In the genomic region with DNA sequence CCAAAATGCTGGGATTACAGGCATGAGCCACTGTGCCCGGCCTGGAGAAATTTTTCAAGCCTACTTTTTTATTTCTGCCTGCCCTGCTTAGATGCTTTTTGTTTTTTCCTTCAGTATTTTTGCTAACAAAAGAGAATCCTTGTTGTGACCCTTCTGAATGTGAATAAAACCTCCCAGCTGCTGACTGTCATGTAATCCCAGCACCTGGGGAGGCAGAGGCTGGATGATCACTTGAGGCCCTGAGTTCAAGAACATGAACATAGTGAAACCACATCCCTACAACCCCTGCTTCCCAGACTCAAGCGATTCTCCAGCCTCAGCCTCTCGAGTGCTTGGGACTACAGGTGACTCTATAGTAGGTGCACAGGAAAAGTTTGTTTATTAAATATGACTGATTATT, we compare ENCODE assay signal across 27 cellular contexts.
"Had no signal": no experiment of that assay in that cellular context is flagged by ENCODE, and none has a peak within 500 bp of the region (broad histone marks: within the 10 kb centered on the region; RNA-seq: fewer than 3 reads in every experiment).

No MANE protein-coding gene starts in this region.

- H3K27ac ChIP-seq: colonic mucosa, left lung, ovary, psoas muscle, sigmoid colon, testis, tibial artery had no signal

- H3K27ac Mint-ChIP-seq: dendritic cell treated with granulocyte-macrophage colony-stimulating factor and Interleukin-4, amounts not matched to agents 40 ng/mL and 50 ng/mL, for 4 days; naive thymus-derived CD4-positive, alpha-beta T cell; nephron; stimulated activated memory B cell treated with anti-CD40 and anti-IgM and Interleukin-4, amounts not matched to agents 10 μg/mL and 1 μg/mL and 100 μg/mL, for 72 hours; type B pancreatic cell had no signal

- H3K4me1 ChIP-seq: colonic mucosa, left lung, psoas muscle, sigmoid colon, testis had no signal

- H3K36me3 Mint-ChIP-seq: naive thymus-derived CD4-positive, alpha-beta T cell; stimulated activated memory B cell treated with anti-CD40 and anti-IgM and Interleukin-4, amounts not matched to agents 10 μg/mL and 1 μg/mL and 100 μg/mL, for 72 hours; type B pancreatic cell had no signal

- H3K27me3 Mint-ChIP-seq: dendritic cell treated with granulocyte-macrophage colony-stimulating factor and Interleukin-4, amounts not matched to agents 40 ng/mL and 50 ng/mL, for 4 days; naive thymus-derived CD4-positive, alpha-beta T cell; type B pancreatic cell had no signal

- H3K9me3 Mint-ChIP-seq: dendritic cell treated with granulocyte-macrophage colony-stimulating factor and Interleukin-4, amounts not matched to agents 40 ng/mL and 50 ng/mL, for 4 days; nephron; stimulated activated memory B cell treated with anti-CD40 and anti-IgM and Interleukin-4, amounts not matched to agents 10 μg/mL and 1 μg/mL and 100 μg/mL, for 72 hours; type B pancreatic cell had no signal

- H3K4me3 ChIP-seq: colonic mucosa, left lung, ovary, psoas muscle, sigmoid colon, testis, tibial artery had no signal

- H3K27me3 ChIP-seq: colonic mucosa, left lung, ovary, sigmoid colon, testis, tibial artery had no signal

- FAIRE-seq: endothelial cell of umbilical vein, frontal cortex, kidney had no signal

- H3K9me3 ChIP-seq: colonic mucosa, left lung, ovary, psoas muscle, sigmoid colon, testis, tibial artery had no signal

- H3K36me3 ChIP-seq: colonic mucosa, left lung, ovary, sigmoid colon, tibial artery had no signal

- H3K4me3 Mint-ChIP-seq: dendritic cell treated with granulocyte-macrophage colony-stimulating factor and Interleukin-4, amounts not matched to agents 40 ng/mL and 50 ng/mL, for 4 days; naive thymus-derived CD4-positive, alpha-beta T cell; nephron; stimulated activated memory B cell treated with anti-CD40 and anti-IgM and Interleukin-4, amounts not matched to agents 10 μg/mL and 1 μg/mL and 100 μg/mL, for 72 hours; type B pancreatic cell had no signal

- ATAC-seq: left lung; naive thymus-derived CD4-positive, alpha-beta T cell; psoas muscle; right cardiac atrium; stimulated activated memory B cell treated with anti-CD40 and anti-IgM and Interleukin-4, amounts not matched to agents 10 μg/mL and 1 μg/mL and 100 μg/mL, for 72 hours; stimulated activated naive CD8-positive, alpha-beta T cell treated with anti-CD3 and anti-CD28 coated beads, Interleukin-15, Interleukin-2, amounts not matched to agents 100 U/mL and 50 U/mL, for 24 hours had no signal

- DNase-seq: colonic mucosa; effector CD8-positive, alpha-beta T cell; erythroblast; hypothalamus; kidney; left lung; mesendoderm; midbrain; naive thymus-derived CD4-positive, alpha-beta T cell; occipital lobe; ovary; posterior cingulate gyrus; psoas muscle; right cardiac atrium; sigmoid colon; stimulated activated CD4-positive, alpha-beta T cell treated with anti-CD3 and anti-CD28 coated beads, Interleukin-2, amount 100 ng/mL, for 24 hours; stimulated activated CD4-positive, alpha-beta T cell treated with anti-CD3 and anti-CD28 coated beads, Interleukin-4, amount 100 ng/mL, for 4 hours; stimulated activated naive CD8-positive, alpha-beta T cell treated with anti-CD3 and anti-CD28 coated beads, Interleukin-15, Interleukin-2, amounts not matched to agents 100 U/mL and 50 U/mL, for 24 hours; substantia nigra; testis; tibial artery had no signal

- H3K4me1 Mint-ChIP-seq: naive thymus-derived CD4-positive, alpha-beta T cell; stimulated activated memory B cell treated with anti-CD40 and anti-IgM and Interleukin-4, amounts not matched to agents 10 μg/mL and 1 μg/mL and 100 μg/mL, for 72 hours had no signal
